24 cellular contexts compared by ENCODE assay signal in the genomic region with DNA sequence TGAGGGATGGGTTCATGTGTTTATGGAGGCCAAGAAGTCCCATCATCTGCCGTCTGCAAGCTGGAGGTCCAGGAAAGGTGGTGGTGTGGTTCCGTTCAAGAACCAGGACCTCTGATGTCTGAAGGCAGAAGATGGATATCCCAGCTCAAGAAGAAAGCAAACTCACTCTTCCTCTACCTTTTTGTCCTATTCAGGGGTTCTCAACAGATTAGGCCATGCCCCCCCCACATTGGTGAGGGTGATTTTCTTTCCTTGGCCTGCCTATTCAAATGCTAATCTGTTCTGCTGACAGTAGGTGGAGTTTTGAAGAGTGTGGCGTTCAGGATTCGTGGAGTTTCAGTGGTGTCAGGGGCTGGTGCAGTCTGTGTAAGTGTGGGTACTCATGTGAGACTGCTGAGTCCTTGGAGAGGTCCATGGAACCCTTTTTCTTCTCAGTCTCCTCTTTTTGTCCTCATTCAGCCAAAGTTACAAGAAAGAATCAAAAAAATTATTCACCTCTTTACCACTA. TPM values are rescaled to one million over a fixed set of nuclear protein-coding genes. Genes with fewer than 3 reads are reported as not detected.
DNase-seq lines count a peak whose midpoint lies in the region; ATAC-seq, FAIRE-seq and TF ChIP-seq lines count a peak whose summit lies in the region.
"Had no signal": no experiment of that assay in that cellular context is flagged by ENCODE, and none has a peak within 500 bp of the region (broad histone marks: within the 10 kb centered on the region; RNA-seq: fewer than 3 reads in every experiment).

No MANE protein-coding gene starts in this region.

- H4K20me1 ChIP-seq in HepG2 (ENCODE audit: insufficient read depth, low read length): no peaks in the 10 kb centered on the region
- H4K20me1 ChIP-seq: BLaER1 treated with 17β-estradiol and CSF1 and Interleukin-3, amounts not matched to agents 10 nM and 100 nM had no signal

- H3K27me3 ChIP-seq in HepG2 (ENCODE audit: control insufficient read depth in 1 of 2, insufficient read depth in 2 of 2, low read length in 2 of 2) (0 out of 5 replicates have a peak, but pooled peaks cover 0 to 5% of the 10 kb centered on the region in 2 experiments), right lobe of liver (no peaks in the 10 kb centered on the region), Panc1 (ENCODE audit: control insufficient read depth, insufficient read depth, low read length) (no peaks in the 10 kb centered on the region), esophagus muscularis mucosa (no peaks in the 10 kb centered on the region)
- H3K27me3 ChIP-seq: BLaER1 treated with 17β-estradiol and CSF1 and Interleukin-3, amounts not matched to agents 10 nM and 100 nM; Peyer's patch had no signal

- TF ChIP-seq CTCF in HepG2 (CRISPR knock-in tag; IDR thresholded peaks at IDR 0.05): no peak
- TF ChIP-seq CTCF in right lobe of liver (IDR thresholded peaks at IDR 0.05): peak in 1 of 4 donors; percentile 8
- TF ChIP-seq CTCF in Panc1 (IDR thresholded peaks at IDR 0.05): 0 out of 2 replicates have a peak, but pooled peaks have one; percentile 5
- no peak for TF ChIP-seq CTCF in esophagus muscularis mucosa (IDR thresholded peaks at IDR 0.05)

- DNase-seq in HepG2 (ENCODE audit: low spot score): no peak
- no peak for DNase-seq in right lobe of liver
- no peak for DNase-seq in Panc1 (ENCODE audit: low read depth, low spot score)
- peak; percentile 80 for DNase-seq in esophagus muscularis mucosa (ENCODE audit: extremely low spot score)
- no peak for DNase-seq in inferior parietal cortex (ENCODE audit: extremely low spot score)
- no peak for DNase-seq in T-helper 9 cell
- DNase-seq in UCSD-AML1 (lab: John Stamatoyannopoulos, UW; ENCODE audit: unreplicated experiment): no peak
- DNase-seq: AML-193; CD4-positive, alpha-beta T cell; H7; Kasumi-1; NCI-H1105 treated with DMSO at 0.1 percent for 48 hours; NCI-H146; NCI-H2029; NCI-H446; NCI-H526; NCI-H82; Peyer's patch; SHP77 treated with DMSO at 0.1 percent for 48 hours had no signal

- TF ChIP-seq POLR2A in HepG2 (IDR thresholded peaks at IDR 0.05; ENCODE audit: insufficient read depth in 1 of 2, low read depth in 2 of 2, low read length in 2 of 2) (no peak), right lobe of liver (IDR thresholded peaks at IDR 0.05) (no peak), esophagus muscularis mucosa (IDR thresholded peaks at IDR 0.05; ENCODE audit: low read depth) (no peak)

- H3K9me3 ChIP-seq in HepG2 (ENCODE audit: low read length) (no peaks in the 10 kb centered on the region), right lobe of liver (no peaks in the 10 kb centered on the region), Panc1 (ENCODE audit: control insufficient read depth, insufficient read depth, low read depth, low read length) (peaks cover 5% of the 10 kb centered on the region; the same call in 1 of the 2 replicates), esophagus muscularis mucosa (no peaks in the 10 kb centered on the region)
- H3K9me3 ChIP-seq: Peyer's patch had no signal

- no TSS peak for BruUV-seq in HepG2 (replicated peaks; lab: Mats Ljungman, UMichigan)
- BruUV-seq in Panc1 (replicated peaks; lab: Mats Ljungman, UMichigan): no TSS peak

- H3K27ac ChIP-seq in HepG2 (ENCODE audit: extremely low read length, insufficient read depth, low read length) (no peak overlapping the region), right lobe of liver (no peak overlapping the region), Panc1 (ENCODE audit: low read length) (0 out of 2 replicates have a peak overlapping the region, but pooled peaks have one; percentile 36), esophagus muscularis mucosa (replicated peaks in 1 of 4) (no peak overlapping the region)
- H3K27ac ChIP-seq: BLaER1 treated with 17β-estradiol and CSF1 and Interleukin-3, amounts not matched to agents 10 nM and 100 nM; Peyer's patch; SK-N-MC had no signal

- H3K36me3 ChIP-seq in HepG2 (replicated peaks in 1 of 2; ENCODE audit: control insufficient read depth in 1 of 2, insufficient read depth in 2 of 2, low read length in 2 of 2): no peaks in the 10 kb centered on the region
- no peaks in the 10 kb centered on the region for H3K36me3 ChIP-seq in right lobe of liver
- no peaks in the 10 kb centered on the region; the same call in 1 of the 2 replicates for H3K36me3 ChIP-seq in Panc1 (ENCODE audit: control insufficient read depth, insufficient read depth, low read length)
- no peaks in the 10 kb centered on the region for H3K36me3 ChIP-seq in esophagus muscularis mucosa
- H3K36me3 ChIP-seq: BLaER1 treated with 17β-estradiol and CSF1 and Interleukin-3, amounts not matched to agents 10 nM and 100 nM; Peyer's patch had no signal

- no peak overlapping the region for H3K4me2 ChIP-seq in HepG2 (ENCODE audit: low read depth, low read length)
- H3K4me2 ChIP-seq: BLaER1 treated with 17β-estradiol and CSF1 and Interleukin-3, amounts not matched to agents 10 nM and 100 nM had no signal

- in situ Hi-C loops in HepG2 (cut with HindIII; ENCODE audit: extremely low pct_ligation_motif_present, low pct_unique_long_range_greater_than_20kb): no loop called here
- in situ Hi-C loops in Panc1 (cut with HindIII; ENCODE audit: low pct_unique_long_range_greater_than_20kb, low sequenced_read_pairs): no loop called here

- no peak for FAIRE-seq in HepG2 (lab: Jason Lieb, UNC)
- FAIRE-seq: GM18507, K562 had no signal

- TF ChIP-seq EP300 in HepG2 (IDR thresholded peaks at IDR 0.05; ENCODE audit: low read depth in 2 of 2, low read length in 2 of 2) (no peak), HepG2 (CRISPR knock-in tag; IDR thresholded peaks at IDR 0.05; ENCODE audit: borderline replicate concordance) (no peak), esophagus muscularis mucosa (IDR thresholded peaks at IDR 0.05) (no peak)

- H3K79me2 ChIP-seq in HepG2 (ENCODE audit: insufficient read depth, low read length): no peaks in the 10 kb centered on the region

- ATAC-seq in HepG2 (peak; percentile 41; the same call in 1 of the 3 replicates), right lobe of liver (no peak), Panc1 (no peak)
- ATAC-seq: K562 had no signal

- H3K4me3 ChIP-seq in HepG2 (replicated peaks in 1 of 3; ENCODE audit: insufficient read depth in 1 of 3, low read depth in 2 of 3, low read length in 3 of 3) (no peak overlapping the region), right lobe of liver (no peak overlapping the region), Panc1 (ENCODE audit: low read depth in 2 of 2, low read length in 2 of 2) (no peak overlapping the region), esophagus muscularis mucosa (no peak overlapping the region)
- H3K4me3 ChIP-seq: BLaER1 treated with 17β-estradiol and CSF1 and Interleukin-3, amounts not matched to agents 10 nM and 100 nM; K562; Peyer's patch; SK-N-MC had no signal

- 40% methylated on average over 4 of the region's 4 CpGs for WGBS in HepG2 (ENCODE audit: low lambda C conversion rate)
- WGBS in right lobe of liver (ENCODE audit: insufficient coverage, low coverage, low lambda C conversion rate, missing lambda C conversion rate): 58% methylated on average over 3 of the region's 4 CpGs
- 82% methylated on average over 4 of the region's 4 CpGs for WGBS in esophagus muscularis mucosa

- CTCF ChIA-PET in HepG2 (lab: Yijun Ruan, JAX; ENCODE audit: low intra/inter-chr PET ratio, low total read pairs) (no interaction called here), Panc1 (lab: Charles Lee) (interaction anchor here (0.6 kb wide), 1 partner anchor 1357 kb away, joined by 3 read pairs; no protein-coding TSS in a partner anchor)

- H2AFZ ChIP-seq in HepG2 (ENCODE audit: low read length): no peak overlapping the region

- no peak overlapping the region for H3K9ac ChIP-seq in HepG2 (ENCODE audit: insufficient read depth, low read depth, low read length)
- H3K9ac ChIP-seq: BLaER1 treated with 17β-estradiol and CSF1 and Interleukin-3, amounts not matched to agents 10 nM and 100 nM had no signal

- intact Hi-C loops in HepG2 (cut with micrococcal nuclease; ENCODE audit: unreplicated experiment): no loop called here
- intact Hi-C loops in right lobe of liver (cut with DNase I): no loop called here
- intact Hi-C loops in Panc1 (cut with micrococcal nuclease; ENCODE audit: unreplicated experiment): no loop called here
- intact Hi-C loops in esophagus muscularis mucosa (cut with DNase I): no loop called here

- H3K4me1 ChIP-seq in HepG2 (ENCODE audit: insufficient read depth, low read length) (peaks cover 6% of the 10 kb centered on the region; the same call in 1 of the 2 replicates), right lobe of liver (peaks cover 0 to 3% (median 0%) of the 10 kb centered on the region in 4 donors), Panc1 (ENCODE audit: control insufficient read depth, insufficient read depth, low read length) (peaks cover 12% of the 10 kb centered on the region), esophagus muscularis mucosa (peaks cover 0 to 8% (median 7%) of the 10 kb centered on the region in 4 donors)
- H3K4me1 ChIP-seq: BLaER1 treated with 17β-estradiol and CSF1 and Interleukin-3, amounts not matched to agents 10 nM and 100 nM; Peyer's patch had no signal

- no peak for TF ChIP-seq RAD21 in HepG2 (CRISPR knock-in tag; IDR thresholded peaks at IDR 0.05)

- POLR2A ChIA-PET in HepG2 (lab: Yijun Ruan, JAX) (no interaction called here), Panc1 (lab: Charles Lee) (no interaction called here)

RNA-seq across cellular contexts. Expression of a gene that starts 8.0 kb away (rescaled TPM):
- total RNA-seq in HepG2 (2016; rRNA removed; fragmentation: Illumina TruSeq; extraction: Trizol): 36.3 and 45.9 TPM in 2 replicates
- 12.1 and 14.1 TPM in 2 replicates for total RNA-seq in HepG2 (2016; cell fraction: cytosol; rRNA removed; fragmentation: Illumina TruSeq; extraction: Trizol; ENCODE audit: low read depth)
- total RNA-seq in HepG2 (2016; cell fraction: insoluble cytoplasmic fraction; rRNA removed; fragmentation: Illumina TruSeq; extraction: Trizol): 35.1 and 51.2 TPM in 2 replicates
- 26.8 and 29.4 TPM in 2 replicates for total RNA-seq in HepG2 (2016; cell fraction: membrane; rRNA removed; fragmentation: Illumina TruSeq; extraction: Trizol)
- total RNA-seq in HepG2 (2016; cell fraction: nucleus; rRNA removed; fragmentation: Illumina TruSeq; extraction: Trizol): 33.4 and 36.8 TPM in 2 replicates
- polyA plus RNA-seq in HepG2 (2011; rRNA removed): 26.0 and 43.9 TPM in 2 replicates
- 14.5 and 27.5 TPM in 2 replicates for polyA plus RNA-seq in HepG2 (2011; cell fraction: cytosol; rRNA removed)
- 39.6 and 70.3 TPM in 2 replicates for polyA plus RNA-seq in HepG2 (2011; cell fraction: nucleus; rRNA removed)
- polyA plus RNA-seq in HepG2 (2012): 7.6 and 21.0 TPM in 2 replicates
- 2.9 and 3.6 TPM in 2 replicates for polyA plus RNA-seq in HepG2 (2016; cell fraction: cytosol; fragmentation: Illumina TruSeq; extraction: Trizol; ENCODE audit: low read depth)
- polyA plus RNA-seq in HepG2 (2016; cell fraction: insoluble cytoplasmic fraction; fragmentation: Illumina TruSeq; extraction: Trizol; ENCODE audit: low read depth): 43.4 and 45.0 TPM in 2 replicates
- 5.8 and 7.3 TPM in 2 replicates for polyA plus RNA-seq in HepG2 (2016; cell fraction: membrane; fragmentation: Illumina TruSeq; extraction: Trizol; ENCODE audit: low read depth)
- 88.1 and 90.3 TPM in 2 replicates for polyA plus RNA-seq in HepG2 (2016; cell fraction: nucleus; fragmentation: Illumina TruSeq; extraction: Trizol; ENCODE audit: insufficient read depth, low read depth)
- 91.3 and 113 TPM in 2 replicates for polyA minus RNA-seq in HepG2 (2011; rRNA and poly(A)+ RNA removed; ENCODE audit: low replicate concordance)
- polyA minus RNA-seq in HepG2 (2011; cell fraction: cytosol; rRNA and poly(A)+ RNA removed): 17.1 and 31.6 TPM in 2 replicates
- polyA minus RNA-seq in HepG2 (2011; cell fraction: nucleus; rRNA and poly(A)+ RNA removed): 19.5 and 34.5 TPM in 2 replicates
- 1 to 10 TPM in 3 of 6 experiments, under 1 TPM in 3; 0.27 to 2.5 (median 0.89) TPM for total RNA-seq in right lobe of liver
- 87.0 TPM for total RNA-seq in Panc1 (2021; ENCODE audit: unreplicated experiment)
- polyA plus RNA-seq in Panc1 (2012; ENCODE audit: insufficient read length): 65.2 TPM
- total RNA-seq in esophagus muscularis mucosa: under 1 TPM in 3 of 4 donors, not detected in 1; under 0.01 to 0.23 (median 0.19) TPM

RNA-seq across cellular contexts. Expression of a gene that starts 54.9 kb away (rescaled TPM):
- total RNA-seq in HepG2 (2016; rRNA removed; fragmentation: Illumina TruSeq; extraction: Trizol): not detected in 2 replicates
- total RNA-seq in HepG2 (2016; cell fraction: cytosol; rRNA removed; fragmentation: Illumina TruSeq; extraction: Trizol; ENCODE audit: low read depth): not detected in 2 replicates
- 0.13 TPM in 1 of 2 replicates, not detected in the other for total RNA-seq in HepG2 (2016; cell fraction: insoluble cytoplasmic fraction; rRNA removed; fragmentation: Illumina TruSeq; extraction: Trizol)
- not detected in 2 replicates for total RNA-seq in HepG2 (2016; cell fraction: membrane; rRNA removed; fragmentation: Illumina TruSeq; extraction: Trizol)
- total RNA-seq in HepG2 (2016; cell fraction: nucleus; rRNA removed; fragmentation: Illumina TruSeq; extraction: Trizol): not detected in 2 replicates
- 0.08 and 0.12 TPM in 2 replicates for polyA plus RNA-seq in HepG2 (2011; rRNA removed)
- polyA plus RNA-seq in HepG2 (2011; cell fraction: cytosol; rRNA removed): 0.24 TPM in 1 of 2 replicates, not detected in the other
- not detected in 2 replicates for polyA plus RNA-seq in HepG2 (2011; cell fraction: nucleus; rRNA removed)
- polyA plus RNA-seq in HepG2 (2012): 0.52 TPM in 1 of 2 replicates, not detected in the other
- not detected in 2 replicates for polyA plus RNA-seq in HepG2 (2016; cell fraction: cytosol; fragmentation: Illumina TruSeq; extraction: Trizol; ENCODE audit: low read depth)
- polyA plus RNA-seq in HepG2 (2016; cell fraction: insoluble cytoplasmic fraction; fragmentation: Illumina TruSeq; extraction: Trizol; ENCODE audit: low read depth): not detected in 2 replicates
- not detected in 2 replicates for polyA plus RNA-seq in HepG2 (2016; cell fraction: membrane; fragmentation: Illumina TruSeq; extraction: Trizol; ENCODE audit: low read depth)
- polyA plus RNA-seq in HepG2 (2016; cell fraction: nucleus; fragmentation: Illumina TruSeq; extraction: Trizol; ENCODE audit: insufficient read depth, low read depth): not detected in 2 replicates
- 1.0 TPM in 1 of 2 replicates, not detected in the other for polyA minus RNA-seq in HepG2 (2011; rRNA and poly(A)+ RNA removed; ENCODE audit: low replicate concordance)
- polyA minus RNA-seq in HepG2 (2011; cell fraction: cytosol; rRNA and poly(A)+ RNA removed): not detected in 2 replicates
- polyA minus RNA-seq in HepG2 (2011; cell fraction: nucleus; rRNA and poly(A)+ RNA removed): 0.50 TPM in 1 of 2 replicates, not detected in the other
- 10 to 100 TPM; 23.9 to 99.5 (median 48.6) TPM for total RNA-seq in right lobe of liver
- 3.9 TPM for total RNA-seq in Panc1 (2021; ENCODE audit: unreplicated experiment)
- 2.9 TPM for polyA plus RNA-seq in Panc1 (2012; ENCODE audit: insufficient read length)
- total RNA-seq in esophagus muscularis mucosa: not detected
- total RNA-seq: CD4-positive, alpha-beta T cell; HT-29; K562; Peyer's patch had no signal
- polyA plus RNA-seq: K562 had no signal
